In the genomic region with DNA sequence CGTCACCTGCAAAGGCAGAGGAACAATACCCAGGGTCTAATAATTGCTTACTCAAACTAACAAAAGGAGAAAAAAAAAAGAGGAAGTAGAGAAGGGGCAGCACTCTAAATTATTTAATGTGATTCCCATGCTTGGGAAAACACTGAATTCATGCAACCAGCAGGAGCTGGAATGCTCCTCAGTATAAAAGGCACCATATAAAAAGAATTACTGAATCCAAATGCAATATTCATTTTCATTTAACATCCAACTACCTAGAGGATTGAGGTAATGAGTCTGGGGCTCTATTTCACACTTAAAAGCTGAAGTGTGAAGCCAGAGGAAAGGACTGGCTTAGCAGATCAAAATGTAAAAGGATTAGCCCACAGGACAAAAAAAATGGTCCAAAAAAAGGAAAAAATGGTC, we compare ENCODE assay signal across 15 cellular contexts. TPM values are rescaled to one million over a fixed set of nuclear protein-coding genes. Genes with fewer than 3 reads are reported as not detected.
DNase-seq lines count a peak whose midpoint lies in the region; ATAC-seq, FAIRE-seq and TF ChIP-seq lines count a peak whose summit lies in the region.
"Had no signal": no experiment of that assay in that cellular context is flagged by ENCODE, and none has a peak within 500 bp of the region (broad histone marks: within the 10 kb centered on the region; RNA-seq: fewer than 3 reads in every experiment).

No MANE protein-coding gene starts in this region.

- no peak overlapping the region for H2AFZ ChIP-seq in MM.1S (ENCODE audit: low read length)

- peak overlapping the region; percentile 81 for H3K27ac Mint-ChIP-seq in T-helper 17 cell
- H3K27ac Mint-ChIP-seq in neural crest cell (ENCODE audit: unreplicated experiment) = peak overlapping the region; percentile 21

- TF ChIP-seq POLR2A in Peyer's patch (IDR thresholded peaks at IDR 0.05) = no peak

- H4K20me1 ChIP-seq in DOHH2 (ENCODE audit: control insufficient read depth, insufficient read depth, low read depth, low read length) (peaks cover 24% of the 10 kb centered on the region; the same call in 1 of the 2 replicates), MM.1S (ENCODE audit: insufficient read depth, low read length) (no peaks in the 10 kb centered on the region; the same call in 1 of the 2 replicates)

- H3K9ac ChIP-seq in MM.1S (ENCODE audit: low read length) = no peak overlapping the region

- 56 to 85% (median 78%) methylated on average over 1 of the region's 1 CpG for WGBS in small intestine, 3 donors

- TF ChIP-seq CTCF in DOHH2 (IDR thresholded peaks at IDR 0.05; ENCODE audit: low read depth, low read length, poor library complexity, severe bottlenecking) (no peak), MM.1S (IDR thresholded peaks at IDR 0.05; ENCODE audit: low read length) (no peak), neural crest cell (conservative IDR thresholded peaks at IDR 0.05) (no peak), Peyer's patch (IDR thresholded peaks at IDR 0.05) (no peak)

- H3K4me1 Mint-ChIP-seq in T-helper 17 cell (peaks cover 40% of the 10 kb centered on the region), neural crest cell (peaks cover 55% of the 10 kb centered on the region)

- H3K27me3 Mint-ChIP-seq in T-helper 17 cell (no peaks in the 10 kb centered on the region), neural crest cell (ENCODE audit: low read depth) (no peaks in the 10 kb centered on the region)

- H3K4me1 ChIP-seq in DOHH2 (ENCODE audit: control insufficient read depth, low read length) (peaks cover 92% of the 10 kb centered on the region), MM.1S (ENCODE audit: low read length) (peaks cover 23% of the 10 kb centered on the region), small intestine (ENCODE audit: control insufficient read depth in 2 of 2, insufficient read depth in 1 of 2, low read depth in 1 of 2, low read length in 1 of 2) (peaks cover 12 to 14% of the 10 kb centered on the region in 2 donors), Peyer's patch (peaks cover 0 to 65% (median 0%) of the 10 kb centered on the region in 4 donors)

- H3K4me2 ChIP-seq in DOHH2 (ENCODE audit: low read length) (peak overlapping the region; percentile 81), MM.1S (ENCODE audit: low read depth, low read length) (peak overlapping the region; percentile 10; the same call in 1 of the 2 replicates)

- ATAC-seq in T-helper 17 cell (no peak), Right ventricle myocardium inferior (no peak)
- ATAC-seq: right lobe of liver had no signal

- H3K4me3 ChIP-seq in DOHH2 (ENCODE audit: low read length) (peak overlapping the region; percentile 64), MM.1S (ENCODE audit: low read length) (no peak overlapping the region), small intestine (ENCODE audit: low read depth in 1 of 2, low read length in 2 of 2) (no peak overlapping the region), Peyer's patch (no peak overlapping the region)
- H3K4me3 ChIP-seq: MG63, right lobe of liver, stomach had no signal

- H3K9me3 ChIP-seq in DOHH2 (ENCODE audit: control insufficient read depth, insufficient read depth, low read length) = no peaks in the 10 kb centered on the region
- H3K9me3 ChIP-seq in MM.1S (replicated peaks; ENCODE audit: insufficient read depth, low read length) = no peaks in the 10 kb centered on the region
- H3K9me3 ChIP-seq in T-helper 17 cell (ENCODE audit: control insufficient read depth, low read length, poor library complexity, severe bottlenecking) = no peaks in the 10 kb centered on the region
- H3K9me3 ChIP-seq in small intestine (ENCODE audit: control insufficient read depth, low read depth) = no peaks in the 10 kb centered on the region
- H3K9me3 ChIP-seq in Peyer's patch = no peaks in the 10 kb centered on the region
- H3K9me3 ChIP-seq: MG63, right lobe of liver, stomach had no signal

- intact Hi-C loops in Right ventricle myocardium inferior (cut with DNase I) = no loop called here

- no peak overlapping the region for H3K4me3 Mint-ChIP-seq in T-helper 17 cell
- H3K4me3 Mint-ChIP-seq in neural crest cell = no peak overlapping the region
- H3K4me3 Mint-ChIP-seq: CD8-positive, alpha-beta T cell had no signal

- H3K36me3 Mint-ChIP-seq in T-helper 17 cell (ENCODE audit: low read depth) (no peaks in the 10 kb centered on the region), neural crest cell (ENCODE audit: low read depth) (no peaks in the 10 kb centered on the region)
- H3K36me3 Mint-ChIP-seq: CD8-positive, alpha-beta T cell had no signal

- H3K9me2 ChIP-seq in DOHH2 (replicated peaks; ENCODE audit: control insufficient read depth, low read length) (no peaks in the 10 kb centered on the region), MM.1S (replicated peaks; ENCODE audit: insufficient read depth, low read length) (no peaks in the 10 kb centered on the region)

- H3K27ac ChIP-seq in DOHH2 (ENCODE audit: low read depth, low read length) (peak overlapping the region; percentile 46), MM.1S (ENCODE audit: low read length) (no peak overlapping the region), small intestine (ENCODE audit: low read depth in 1 of 2, low read length in 1 of 2) (no peak overlapping the region), Peyer's patch (no peak overlapping the region)
- H3K27ac ChIP-seq: right lobe of liver had no signal

- H3K27me3 ChIP-seq in DOHH2 (ENCODE audit: control insufficient read depth, low read length) = no peaks in the 10 kb centered on the region
- no peaks in the 10 kb centered on the region for H3K27me3 ChIP-seq in MM.1S (replicated peaks; ENCODE audit: insufficient read depth, low read length)
- H3K27me3 ChIP-seq in small intestine (ENCODE audit: control insufficient read depth in 2 of 2, insufficient read depth in 2 of 2, low read length in 2 of 2) = no peaks in the 10 kb centered on the region
- no peaks in the 10 kb centered on the region for H3K27me3 ChIP-seq in Peyer's patch
- H3K27me3 ChIP-seq: MG63, right lobe of liver, stomach had no signal

- H3K79me2 ChIP-seq in DOHH2 (ENCODE audit: control insufficient read depth, low read length) (peaks cover 98% of the 10 kb centered on the region), MM.1S (ENCODE audit: low read length) (peaks cover 95% of the 10 kb centered on the region)

- H3F3A ChIP-seq in DOHH2 (ENCODE audit: control insufficient read depth, insufficient read depth) (peaks cover 29% of the 10 kb centered on the region), MM.1S (ENCODE audit: insufficient read depth, low read length) (peaks cover 3% of the 10 kb centered on the region)

- no peaks in the 10 kb centered on the region for H3K9me3 Mint-ChIP-seq in neural crest cell
- H3K9me3 Mint-ChIP-seq: CD8-positive, alpha-beta T cell had no signal

- DNase-seq in MM.1S = no peak
- no peak for DNase-seq in T-helper 17 cell
- DNase-seq in neural crest cell (ENCODE audit: low read depth, low spot score) = no peak
- no peak for DNase-seq in small intestine
- no peak for DNase-seq in Peyer's patch
- no peak for DNase-seq in Right ventricle myocardium inferior (ENCODE audit: missing footprints)
- DNase-seq: activated CD4-positive, alpha-beta T cell treated with anti-CD3 and anti-CD28 coated beads for 1 hour; effector CD8-positive, alpha-beta T cell; MG63; NCI-H510A treated with DMSO at 0.1 percent for 48 hours; right lobe of liver; stomach had no signal

- FAIRE-seq in small intestine (lab: Jason Lieb, UNC) = no peak
- FAIRE-seq: frontal cortex had no signal

- H3K36me3 ChIP-seq in DOHH2 (ENCODE audit: control insufficient read depth, low read length) = peaks cover 3% of the 10 kb centered on the region; the same call in 1 of the 2 replicates
- H3K36me3 ChIP-seq in MM.1S (replicated peaks; ENCODE audit: insufficient read depth, low read length) = no peaks in the 10 kb centered on the region
- H3K36me3 ChIP-seq in small intestine (ENCODE audit: control insufficient read depth in 2 of 2, insufficient read depth in 2 of 2, low read length in 2 of 2) = peaks cover 0 to 2% of the 10 kb centered on the region in 2 donors
- no peaks in the 10 kb centered on the region for H3K36me3 ChIP-seq in Peyer's patch
- H3K36me3 ChIP-seq: right lobe of liver, stomach had no signal

RNA-seq across cellular contexts. Expression of a gene that starts 8.7 kb away (rescaled TPM):
- 10 to 100 TPM; 17.3 to 19.0 TPM for total RNA-seq in T-helper 17 cell
- total RNA-seq in neural crest cell = 48.9 and 49.0 TPM in 2 replicates
- 10 to 100 TPM; 11.9 to 24.8 (median 16.2) TPM for polyA plus RNA-seq in small intestine
- total RNA-seq in Peyer's patch = 10 to 100 TPM in 3 of 4 donors, 1 to 10 TPM in 1; 8.3 to 24.5 (median 19.3) TPM
- 44.0 TPM for total RNA-seq in Right ventricle myocardium inferior
